ENCODE assay signal across 8 cellular contexts in genomic region chr6:139323511-139324445, GRCh38. TPM values are rescaled to one million over a fixed set of nuclear protein-coding genes. Genes with fewer than 3 reads are reported as not detected.
DNase-seq lines count a peak whose midpoint lies in the region; ATAC-seq, FAIRE-seq and TF ChIP-seq lines count a peak whose summit lies in the region.

No MANE protein-coding gene starts in this region.

- H3K27ac ChIP-seq in H1 (ENCODE audit: low read depth, low read length) (no peak overlapping the region), muscle layer of duodenum (ENCODE audit: low read length) (peak overlapping the region; percentile 70)

- no peak overlapping the region for H3K9ac ChIP-seq in H1 (replicated peaks in 1 of 4; ENCODE audit: extremely low read depth in 1 of 4, low read depth in 3 of 4, low read length in 3 of 4)

- peak overlapping the region; percentile 92 for H2BK12ac ChIP-seq in H1 (ENCODE audit: low read depth, low read length)

- H3K79me1 ChIP-seq in H1 (ENCODE audit: low read depth, low read length) = no peaks in the 10 kb centered on the region

- CTCF ChIA-PET in H1 (lab: Charles Lee; ENCODE audit: partially characterized antibody) = interaction anchor here (0.6 to 2.3 kb wide), 5 partner anchors 17 to 161 kb away, joined by 3 to 7 read pairs (median 3); no protein-coding TSS in a partner anchor

- POLR2A ChIA-PET in H1 (lab: Charles Lee; ENCODE audit: partially characterized antibody) = interaction anchor here (2.3 kb wide), 1 partner anchor 10 kb away, joined by 13 read pairs; no protein-coding TSS in a partner anchor

- H3K4me3 ChIP-seq in H1 (ENCODE audit: extremely low read depth in 1 of 4, insufficient read depth in 2 of 4, low read depth in 3 of 4, low read length in 4 of 4) (no peak overlapping the region), muscle layer of duodenum (ENCODE audit: low read depth in 1 of 2, low read length in 2 of 2) (peak overlapping the region in 1 of 2 donors; percentile 35)

- H4K8ac ChIP-seq in H1 (ENCODE audit: extremely low read depth, insufficient read depth, low read length) = no peak overlapping the region

- no peak overlapping the region for H4K5ac ChIP-seq in H1 (ENCODE audit: insufficient read length, low read depth, low read length)

- no peak overlapping the region for H3K4ac ChIP-seq in H1 (replicated peaks; ENCODE audit: insufficient read length, low read depth, low read length)

- H2AFZ ChIP-seq in H1 (ENCODE audit: low read length) = peak overlapping the region; percentile 16; the same call in 1 of the 2 replicates

- H3K36me3 ChIP-seq in H1 (ENCODE audit: control insufficient read depth in 2 of 4, insufficient read depth in 4 of 4, low read length in 3 of 4) (no peaks in the 10 kb centered on the region), muscle layer of duodenum (ENCODE audit: control insufficient read depth in 1 of 2, insufficient read depth in 2 of 2, low read length in 2 of 2) (no peaks in the 10 kb centered on the region)

- ATAC-seq in GM21447 (IDR thresholded peaks at IDR 0.05; ENCODE audit: unreplicated experiment) = peak; percentile 43

- TF ChIP-seq EP300 in H1 (IDR thresholded peaks at IDR 0.05; ENCODE audit: borderline replicate concordance in 1 of 2, low read depth in 2 of 2, low read length in 2 of 2) = 0 out of 3 replicates have a peak, but pooled peaks of 1 of the 2 experiments have one; percentile 20

- no peaks in the 10 kb centered on the region for H3K79me2 ChIP-seq in H1 (ENCODE audit: control insufficient read depth in 1 of 2, insufficient read depth in 2 of 2, low read length in 2 of 2)

- no peak overlapping the region for H3K56ac ChIP-seq in H1 (replicated peaks; ENCODE audit: insufficient read length, low read depth, low read length)

- H3K9me3 ChIP-seq in H1 (ENCODE audit: insufficient read depth in 2 of 2, low read depth in 1 of 2, low read length in 1 of 2) (no peaks in the 10 kb centered on the region), muscle layer of duodenum (ENCODE audit: control insufficient read depth in 1 of 2, low read length in 2 of 2) (no peaks in the 10 kb centered on the region)

- no peak overlapping the region for H4K91ac ChIP-seq in H1 (replicated peaks; ENCODE audit: insufficient read length, low read length)

- FAIRE-seq in H1 (lab: Jason Lieb, UNC) = no peak

- DNase-seq in AML-193 (lab: John Stamatoyannopoulos, UW) = peak; percentile 100
- DNase-seq in NAMALWA (ENCODE audit: low spot score) = peak; percentile 87
- DNase-seq in activated CD4-positive, alpha-beta T cell treated with anti-CD3 and anti-CD28 coated beads, Interleukin-2, amount 50 U/mL, for 24 hours (ENCODE audit: low read depth in 1 of 2, low spot score in 1 of 2) = peak; percentile 55 to 71
- peak in 1 of 2 experiments; percentile 56 for DNase-seq in H1 (ENCODE audit: low read depth in 1 of 2, low spot score in 2 of 2)
- peak; percentile 67 to 74 for DNase-seq in stimulated activated CD8-positive, alpha-beta memory T cell treated with anti-CD3 and anti-CD28 coated beads, Interleukin-7, amount 100 ng/mL, for 4 hours (ENCODE audit: low read depth in 2 of 2)
- DNase-seq in LoVo (ENCODE audit: low spot score) = no peak

- peak overlapping the region; percentile 29 to 37; a peak in 2 of 4 replicates for H3K4me2 ChIP-seq in H1 (ENCODE audit: insufficient read depth in 1 of 2, low read depth in 2 of 2, low read length in 2 of 2)

- 84% methylated on average over 22 of the region's 22 CpGs; no CpG with 5 or more reads in 1 of the 2 experiments for WGBS in H1 (ENCODE audit: extremely low coverage in 1 of 2, insufficient coverage in 1 of 2, insufficient read length in 1 of 2, insufficient replicate concordance in 2 of 2, low coverage in 1 of 2, low lambda C conversion rate in 2 of 2, missing lambda C conversion rate in 1 of 2), 2 experiments

- peak overlapping the region; percentile 71 for H3K18ac ChIP-seq in H1 (ENCODE audit: extremely low read depth, low read length)

- no peak overlapping the region for H2BK15ac ChIP-seq in H1 (ENCODE audit: low read length)

- peaks cover 0 to 4% (median 2%) of the 10 kb centered on the region in 4 experiments; a peak in 3 of 7 replicates for H3K4me1 ChIP-seq in H1 (replicated peaks in 1 of 4; ENCODE audit: control insufficient read depth in 3 of 4, insufficient read depth in 4 of 4, low read length in 3 of 4)
- no peaks in the 10 kb centered on the region for H3K4me1 ChIP-seq in muscle layer of duodenum (ENCODE audit: control insufficient read depth in 1 of 2, insufficient read depth in 2 of 2, low read length in 2 of 2)

- H3K27me3 ChIP-seq in H1 (replicated peaks in 1 of 4; ENCODE audit: control insufficient read depth in 3 of 4, extremely low read depth in 1 of 4, insufficient read depth in 3 of 4, low read length in 3 of 4) (no peaks in the 10 kb centered on the region), muscle layer of duodenum (ENCODE audit: low read depth, low read length) (no peaks in the 10 kb centered on the region)

- TF ChIP-seq POLR2A in H1 (IDR thresholded peaks at IDR 0.05; ENCODE audit: control extremely low read depth in 1 of 2, low read depth in 2 of 2, low read length in 2 of 2) = no peak

- H4K20me1 ChIP-seq in H1 (replicated peaks in 1 of 2; ENCODE audit: control insufficient read depth in 1 of 2, insufficient read depth in 2 of 2, low read length in 2 of 2) = no peaks in the 10 kb centered on the region

- no peak overlapping the region for H2AK5ac ChIP-seq in H1 (ENCODE audit: low read depth, low read length)

- no peak overlapping the region for H3K14ac ChIP-seq in H1 (ENCODE audit: insufficient read length)

- H2BK5ac ChIP-seq in H1 (ENCODE audit: low read depth, low read length) = peak overlapping the region; percentile 66; the same call in 1 of the 2 replicates

- H2BK120ac ChIP-seq in H1 (replicated peaks; ENCODE audit: low read depth, low read length) = no peak overlapping the region

- no peak overlapping the region for H3K23ac ChIP-seq in H1 (ENCODE audit: insufficient read length)

- H3K23me2 ChIP-seq in H1 (ENCODE audit: low read depth, low read length) = 0 out of 2 replicates have a peak, but pooled peaks cover 2% of the 10 kb centered on the region

- TF ChIP-seq RAD21 in H1 (IDR thresholded peaks at IDR 0.05 in 1 of 2, conservative IDR thresholded peaks at IDR 0.05 in 1 of 2; ENCODE audit: low read depth in 2 of 2, low read length in 2 of 2) = no peak

- 0 out of 2 replicates have a peak overlapping the region, but pooled peaks have one; percentile 32 for H2BK20ac ChIP-seq in H1 (ENCODE audit: low read length)

- no peak for TF ChIP-seq CTCF in H1 (IDR thresholded peaks at IDR 0.05; ENCODE audit: control extremely low read depth in 1 of 3, insufficient read depth in 1 of 3, low read depth in 1 of 3, low read length in 3 of 3)

TF ChIP-seq in H1, 55 proteins besides CTCF, POLR2A, EP300 and RAD21:
- TF ChIP-seq E2F6 (IDR thresholded peaks at IDR 0.05) (no peak), ATF3 (IDR thresholded peaks at IDR 0.05; ENCODE audit: insufficient read depth, low read depth, low read length) (no peak), MAFK (IDR thresholded peaks at IDR 0.05; ENCODE audit: low read depth, low read length) (no peak), SIN3A (conservative IDR thresholded peaks at IDR 0.05 in 1 of 2, IDR thresholded peaks at IDR 0.05 in 1 of 2; ENCODE audit: low read depth in 1 of 2, low read length in 2 of 2) (peak in 1 of 2 experiments; percentile 30; a peak in 1 of 4 replicates), ASH2L (IDR thresholded peaks at IDR 0.05; ENCODE audit: low read length) (peak; percentile 59), RBBP5 (IDR thresholded peaks at IDR 0.05; ENCODE audit: borderline replicate concordance, low read depth, low read length) (0 out of 2 replicates have a peak, but pooled peaks have one; percentile 37), SUZ12 (IDR thresholded peaks at IDR 0.05; ENCODE audit: low read length) (no peak), TEAD4 (IDR thresholded peaks at IDR 0.05; ENCODE audit: low read depth, low read length) (no peak), SP1 (IDR thresholded peaks at IDR 0.05; ENCODE audit: low read depth, low read length) (peak; percentile 53)

RNA-seq across cellular contexts. Expression of gene TXLNB, which starts 32.0 kb away (rescaled TPM):
- 0.17 and 0.21 TPM in 2 replicates for total RNA-seq in H1 (2021; fragmentation: NEBNext Ultra II Directional; extraction: Animal tissue kit (Norgen Biotek cat#: 25700))
- 0.05 and 0.08 TPM in 2 replicates for polyA plus RNA-seq in H1 (2011; rRNA removed)
- 0.09 TPM for polyA plus RNA-seq in H1 (2011; cell fraction: cytosol; rRNA removed)
- polyA plus RNA-seq in H1 (2011; cell fraction: nucleus; rRNA removed) = 0.07 TPM
- polyA plus RNA-seq in H1 (2012, experiment 1 of 2) = 0.04 to 0.10 TPM (median 0.05 TPM) in 4 replicates
- polyA plus RNA-seq in H1 (2012, experiment 2 of 2) = not detected
- polyA plus RNA-seq in H1 (2013, experiment 1 of 2) = 0.18 TPM
- 0.13 TPM for polyA plus RNA-seq in H1 (2013, experiment 2 of 2)
- polyA minus RNA-seq in H1 (2011; rRNA and poly(A)+ RNA removed) = 0.06 and 0.24 TPM in 2 replicates
- not detected for polyA minus RNA-seq in H1 (2011; cell fraction: cytosol; rRNA and poly(A)+ RNA removed)
- polyA minus RNA-seq in H1 (2011; cell fraction: nucleus; rRNA and poly(A)+ RNA removed) = 0.50 TPM

RNA-seq across cellular contexts. Expression of gene CITED2, which starts 50.7 kb away (rescaled TPM):
- 89.1 and 97.1 TPM in 2 replicates for total RNA-seq in H1 (2021; fragmentation: NEBNext Ultra II Directional; extraction: Animal tissue kit (Norgen Biotek cat#: 25700))
- 115 and 179 TPM in 2 replicates for polyA plus RNA-seq in H1 (2011; rRNA removed)
- 71.8 TPM for polyA plus RNA-seq in H1 (2011; cell fraction: cytosol; rRNA removed)
- 95.8 TPM for polyA plus RNA-seq in H1 (2011; cell fraction: nucleus; rRNA removed)
- polyA plus RNA-seq in H1 (2012, experiment 1 of 2) = 48.9 to 68.3 TPM (median 60.3 TPM) in 4 replicates
- 39.7 TPM for polyA plus RNA-seq in H1 (2012, experiment 2 of 2)
- polyA plus RNA-seq in H1 (2013, experiment 1 of 2) = 42.8 TPM
- 45.1 TPM for polyA plus RNA-seq in H1 (2013, experiment 2 of 2)
- polyA minus RNA-seq in H1 (2011; rRNA and poly(A)+ RNA removed) = 24.7 and 27.3 TPM in 2 replicates
- 83.5 TPM for polyA minus RNA-seq in H1 (2011; cell fraction: cytosol; rRNA and poly(A)+ RNA removed)
- polyA minus RNA-seq in H1 (2011; cell fraction: nucleus; rRNA and poly(A)+ RNA removed) = 66.4 TPM
